Comparison of ENCODE assay signal across 23 cellular contexts in the genomic region with DNA sequence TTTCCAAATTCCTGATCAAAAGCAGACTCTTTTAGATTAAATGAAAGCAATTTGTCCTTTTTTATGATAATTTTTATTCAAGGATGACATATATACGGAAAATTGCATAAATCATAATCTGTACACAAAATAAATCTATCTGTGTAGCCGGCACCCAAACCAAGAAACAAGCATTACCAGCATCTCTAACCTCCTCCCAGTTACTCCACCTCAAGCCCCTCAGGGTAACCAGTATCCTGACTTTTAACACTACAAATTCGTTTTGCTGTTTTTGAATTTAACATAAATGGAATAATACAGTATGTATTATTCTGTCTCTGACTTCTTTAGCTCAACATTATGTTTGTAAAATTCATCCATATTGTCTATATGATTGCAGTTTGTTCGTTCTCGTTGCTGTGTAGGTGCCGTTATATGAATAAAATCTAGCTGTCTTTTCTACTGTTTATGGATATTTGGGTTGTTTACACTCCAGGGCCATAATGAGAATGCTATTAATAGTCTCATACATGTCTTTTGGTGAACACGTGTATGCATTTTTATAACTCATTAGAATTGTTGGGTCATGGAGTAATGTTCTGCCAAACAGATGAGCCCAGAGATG. TPM values are rescaled to one million over a fixed set of nuclear protein-coding genes. Genes with fewer than 3 reads are reported as not detected.
DNase-seq lines count a peak whose midpoint lies in the region; ATAC-seq, FAIRE-seq and TF ChIP-seq lines count a peak whose summit lies in the region.
"Had no signal": no experiment of that assay in that cellular context is flagged by ENCODE, and none has a peak within 500 bp of the region (broad histone marks: within the 10 kb centered on the region; RNA-seq: fewer than 3 reads in every experiment).

No MANE protein-coding gene starts in this region.

- no peak overlapping the region for H3K4me3 ChIP-seq in K562
- H3K4me3 ChIP-seq in naive thymus-derived CD4-positive, alpha-beta T cell (ENCODE audit: low read length): no peak overlapping the region

- DNase-seq in natural killer cell treated with Interleukin-12 subunit alpha and Interleukin-12 subunit beta and Interleukin-15 and Interleukin-18, amount 100 ng/mL, for 72 hours (ENCODE audit: low spot score): no peak
- DNase-seq in natural killer cell: no peak
- no peak for DNase-seq in K562 (ENCODE audit: extremely low read depth in 1 of 4, low spot score in 3 of 4)
- DNase-seq in naive thymus-derived CD4-positive, alpha-beta T cell: no peak
- DNase-seq in stimulated activated naive B cell treated with anti-CD40 and anti-IgM and Interleukin-4, amounts not matched to agents 10 μg/mL and 1 μg/mL and 100 μg/mL, for 72 hours: no peak
- DNase-seq: BE2C; CD8-positive, alpha-beta T cell; NCI-H1105; NCI-H146; NCI-H2029; NCI-H2227 treated with DMSO at 0.1 percent for 48 hours; NCI-H510A; PC-9; RPMI8226; SHP77 had no signal

- no peak overlapping the region for H3K27ac Mint-ChIP-seq in natural killer cell treated with Interleukin-12 subunit alpha and Interleukin-12 subunit beta and Interleukin-15 and Interleukin-18, amount 100 ng/mL, for 72 hours
- peak overlapping the region in 1 of 2 donors; percentile 80 for H3K27ac Mint-ChIP-seq in natural killer cell
- peak overlapping the region in 5 of 9 donors; percentile 7 to 84 (median 62) for H3K27ac Mint-ChIP-seq in naive thymus-derived CD4-positive, alpha-beta T cell
- peak overlapping the region; percentile 56 for H3K27ac Mint-ChIP-seq in stimulated activated naive B cell treated with anti-CD40 and anti-IgM and Interleukin-4, amounts not matched to agents 10 μg/mL and 1 μg/mL and 100 μg/mL, for 72 hours
- H3K27ac Mint-ChIP-seq: CD8-positive, alpha-beta T cell had no signal

- H3K4me1 Mint-ChIP-seq in natural killer cell treated with Interleukin-12 subunit alpha and Interleukin-12 subunit beta and Interleukin-15 and Interleukin-18, amount 100 ng/mL, for 72 hours (ENCODE audit: low read depth in 2 of 2): peaks cover 7 to 10% of the 10 kb centered on the region in 2 donors
- peaks cover 8 to 10% of the 10 kb centered on the region in 2 donors for H3K4me1 Mint-ChIP-seq in natural killer cell
- H3K4me1 Mint-ChIP-seq in naive thymus-derived CD4-positive, alpha-beta T cell: peaks cover 7 to 20% (median 14%) of the 10 kb centered on the region in 7 donors
- peaks cover 9 to 14% of the 10 kb centered on the region in 2 donors for H3K4me1 Mint-ChIP-seq in stimulated activated naive B cell treated with anti-CD40 and anti-IgM and Interleukin-4, amounts not matched to agents 10 μg/mL and 1 μg/mL and 100 μg/mL, for 72 hours

- no peak overlapping the region for H2AFZ ChIP-seq in K562 (ENCODE audit: low read depth, low read length)

- no peak for TF ChIP-seq RAD21 in K562 (CRISPR knock-in tag; conservative IDR thresholded peaks at IDR 0.05 in 1 of 2, IDR thresholded peaks at IDR 0.05 in 1 of 2)

- POLR2A ChIA-PET in K562 (lab: Yijun Ruan, JAX): no interaction called here
- POLR2A ChIA-PET in naive thymus-derived CD4-positive, alpha-beta T cell (lab: Charles Lee): no interaction called here

- H3K27ac ChIP-seq in K562 (ENCODE audit: extremely low read depth, low read depth, low read length): no peak overlapping the region
- no peak overlapping the region for H3K27ac ChIP-seq in naive thymus-derived CD4-positive, alpha-beta T cell (ENCODE audit: low read depth, low read length)
- H3K27ac ChIP-seq: KMS-11, PC-9 had no signal

- H3K27me3 ChIP-seq in K562 (ENCODE audit: control insufficient read depth in 2 of 2, insufficient read depth in 2 of 2, low read length in 2 of 2): peaks cover 10 to 20% of the 10 kb centered on the region in 2 experiments; a peak in 4 of 5 replicates
- peaks cover 22% of the 10 kb centered on the region in 2 donors for H3K27me3 ChIP-seq in naive thymus-derived CD4-positive, alpha-beta T cell (ENCODE audit: control insufficient read depth in 2 of 2, insufficient read depth in 2 of 2, low read length in 2 of 2)

- no peak overlapping the region for H3K9ac ChIP-seq in K562 (ENCODE audit: insufficient read depth in 1 of 2, low read depth in 2 of 2, low read length in 2 of 2)
- H3K9ac ChIP-seq: KMS-11 had no signal

- peak overlapping the region; percentile 5 for H3K4me3 Mint-ChIP-seq in natural killer cell treated with Interleukin-12 subunit alpha and Interleukin-12 subunit beta and Interleukin-15 and Interleukin-18, amount 100 ng/mL, for 72 hours
- H3K4me3 Mint-ChIP-seq in natural killer cell: no peak overlapping the region
- peak overlapping the region in 5 of 10 donors; percentile 34 to 85 (median 54) for H3K4me3 Mint-ChIP-seq in naive thymus-derived CD4-positive, alpha-beta T cell
- no peak overlapping the region for H3K4me3 Mint-ChIP-seq in stimulated activated naive B cell treated with anti-CD40 and anti-IgM and Interleukin-4, amounts not matched to agents 10 μg/mL and 1 μg/mL and 100 μg/mL, for 72 hours
- H3K4me3 Mint-ChIP-seq: CD8-positive, alpha-beta T cell had no signal

- no peak overlapping the region for H3K4me2 ChIP-seq in K562 (ENCODE audit: insufficient read depth, low read length)
- H3K4me2 ChIP-seq: KMS-11 had no signal

- no peak for TF ChIP-seq POLR2A in K562 (conservative IDR thresholded peaks at IDR 0.05)

- H3K4me1 ChIP-seq in K562 (replicated peaks in 1 of 2; ENCODE audit: control insufficient read depth in 2 of 2, insufficient read depth in 2 of 2, low read length in 2 of 2): peaks cover 0 to 5% of the 10 kb centered on the region in 2 experiments; a peak in 2 of 5 replicates
- H3K4me1 ChIP-seq in naive thymus-derived CD4-positive, alpha-beta T cell (ENCODE audit: control insufficient read depth in 2 of 2, insufficient read depth in 2 of 2, low read length in 2 of 2): no peaks in the 10 kb centered on the region
- H3K4me1 ChIP-seq: BE2C had no signal

- no peaks in the 10 kb centered on the region for H3K36me3 ChIP-seq in K562 (ENCODE audit: control insufficient read depth, insufficient read depth, low read length)
- H3K36me3 ChIP-seq in naive thymus-derived CD4-positive, alpha-beta T cell (ENCODE audit: control insufficient read depth in 2 of 3, insufficient read depth in 3 of 3, low read length in 3 of 3): no peaks in the 10 kb centered on the region
- H3K36me3 ChIP-seq: BE2C had no signal

- TF ChIP-seq CTCF in natural killer cell (IDR thresholded peaks at IDR 0.05) (no peak), K562 (IDR thresholded peaks at IDR 0.05 in 2 of 3, conservative IDR thresholded peaks at IDR 0.05 in 1 of 3; ENCODE audit: insufficient read depth in 2 of 3, low read depth in 1 of 3, low read length in 3 of 3) (no peak)

- no peaks in the 10 kb centered on the region for H3K79me2 ChIP-seq in K562 (ENCODE audit: control insufficient read depth, insufficient read depth, low read length)

- in situ Hi-C loops in K562 (cut with MboI): no loop called here

- intact Hi-C loops in natural killer cell (cut with micrococcal nuclease): no loop called here
- intact Hi-C loops in K562 (cut with micrococcal nuclease): no loop called here
- intact Hi-C loops in naive thymus-derived CD4-positive, alpha-beta T cell (cut with micrococcal nuclease): no loop called here

- no peaks in the 10 kb centered on the region for H3K36me3 Mint-ChIP-seq in natural killer cell treated with Interleukin-12 subunit alpha and Interleukin-12 subunit beta and Interleukin-15 and Interleukin-18, amount 100 ng/mL, for 72 hours
- H3K36me3 Mint-ChIP-seq in natural killer cell: no peaks in the 10 kb centered on the region
- no peaks in the 10 kb centered on the region for H3K36me3 Mint-ChIP-seq in naive thymus-derived CD4-positive, alpha-beta T cell
- no peaks in the 10 kb centered on the region for H3K36me3 Mint-ChIP-seq in stimulated activated naive B cell treated with anti-CD40 and anti-IgM and Interleukin-4, amounts not matched to agents 10 μg/mL and 1 μg/mL and 100 μg/mL, for 72 hours
- H3K36me3 Mint-ChIP-seq: CD8-positive, alpha-beta T cell had no signal

- WGBS in K562 (ENCODE audit: insufficient coverage, low coverage, missing lambda C conversion rate): 2% methylated on average over 7 of the region's 7 CpGs

- CTCF ChIA-PET in K562 (lab: Yijun Ruan, JAX; ENCODE audit: low intra/inter-chr PET ratio): no interaction called here
- CTCF ChIA-PET in naive thymus-derived CD4-positive, alpha-beta T cell (lab: Charles Lee): interaction anchor here (0.6 kb wide), 1 partner anchor 1961 kb away, joined by 6 read pairs; no protein-coding TSS in a partner anchor

- ATAC-seq in natural killer cell treated with Interleukin-12 subunit alpha and Interleukin-12 subunit beta and Interleukin-15 and Interleukin-18, amount 100 ng/mL, for 72 hours: no peak
- ATAC-seq in natural killer cell (no peak), K562 (no peak), HG03521 (IDR thresholded peaks at IDR 0.05; ENCODE audit: unreplicated experiment) (no peak), HG03442 (IDR thresholded peaks at IDR 0.05; ENCODE audit: unreplicated experiment) (no peak), HG03432 (IDR thresholded peaks at IDR 0.05; ENCODE audit: unreplicated experiment) (no peak)
- no peak for ATAC-seq in naive thymus-derived CD4-positive, alpha-beta T cell
- no peak for ATAC-seq in stimulated activated naive B cell treated with anti-CD40 and anti-IgM and Interleukin-4, amounts not matched to agents 10 μg/mL and 1 μg/mL and 100 μg/mL, for 72 hours (replicated peaks)

- no peaks in the 10 kb centered on the region for H3K9me3 ChIP-seq in K562 (replicated peaks; ENCODE audit: control insufficient read depth, insufficient read depth, low read depth, low read length)
- H3K9me3 ChIP-seq in naive thymus-derived CD4-positive, alpha-beta T cell (ENCODE audit: control insufficient read depth in 2 of 3, low read length in 3 of 3): no peaks in the 10 kb centered on the region
- H3K9me3 ChIP-seq: BE2C had no signal

- no peak for FAIRE-seq in K562 (lab: Jason Lieb, UNC)
- FAIRE-seq: GM19239, H1 had no signal

- peaks cover 33 to 57% of the 10 kb centered on the region in 2 donors for H3K27me3 Mint-ChIP-seq in natural killer cell treated with Interleukin-12 subunit alpha and Interleukin-12 subunit beta and Interleukin-15 and Interleukin-18, amount 100 ng/mL, for 72 hours
- H3K27me3 Mint-ChIP-seq in natural killer cell (ENCODE audit: low read depth in 2 of 2): peaks cover 40 to 66% of the 10 kb centered on the region in 2 donors
- peaks cover 48 to 63% (median 52%) of the 10 kb centered on the region in 5 donors for H3K27me3 Mint-ChIP-seq in naive thymus-derived CD4-positive, alpha-beta T cell
- H3K27me3 Mint-ChIP-seq in stimulated activated naive B cell treated with anti-CD40 and anti-IgM and Interleukin-4, amounts not matched to agents 10 μg/mL and 1 μg/mL and 100 μg/mL, for 72 hours: peaks cover 43 to 48% of the 10 kb centered on the region in 2 donors

- no peak for TF ChIP-seq EP300 in K562 (IDR thresholded peaks at IDR 0.05; ENCODE audit: low read length)

- no TSS peak for BruUV-seq in K562 (replicated peaks; lab: Mats Ljungman, UMichigan)

- no peaks in the 10 kb centered on the region for H3K9me3 Mint-ChIP-seq in natural killer cell treated with Interleukin-12 subunit alpha and Interleukin-12 subunit beta and Interleukin-15 and Interleukin-18, amount 100 ng/mL, for 72 hours
- H3K9me3 Mint-ChIP-seq in natural killer cell: no peaks in the 10 kb centered on the region
- H3K9me3 Mint-ChIP-seq in naive thymus-derived CD4-positive, alpha-beta T cell: no peaks in the 10 kb centered on the region
- no peaks in the 10 kb centered on the region for H3K9me3 Mint-ChIP-seq in stimulated activated naive B cell treated with anti-CD40 and anti-IgM and Interleukin-4, amounts not matched to agents 10 μg/mL and 1 μg/mL and 100 μg/mL, for 72 hours
- H3K9me3 Mint-ChIP-seq: CD8-positive, alpha-beta T cell had no signal

- H4K20me1 ChIP-seq in K562 (replicated peaks; ENCODE audit: control insufficient read depth, insufficient read depth, low read length): no peaks in the 10 kb centered on the region

- H3K9me1 ChIP-seq in K562 (ENCODE audit: control insufficient read depth, insufficient read depth, low read length): no peaks in the 10 kb centered on the region

RNA-seq across cellular contexts. Expression of a gene that starts 1.0 kb away (rescaled TPM):
- not detected for total RNA-seq in natural killer cell treated with Interleukin-12 subunit alpha and Interleukin-12 subunit beta and Interleukin-15 and Interleukin-18, amount 100 ng/mL, for 72 hours
- not detected for total RNA-seq in natural killer cell
- not detected in 2 replicates for total RNA-seq in K562 (2011; cell fraction: chromatin; rRNA removed; ENCODE audit: low replicate concordance)
- total RNA-seq in K562 (2011; cell fraction: nucleolus; rRNA removed): not detected in 2 replicates
- total RNA-seq in K562 (2011; cell fraction: nucleoplasm; rRNA removed): not detected in 2 replicates
- not detected in 2 replicates for total RNA-seq in K562 (2014; rRNA removed)
- not detected in 2 replicates for total RNA-seq in K562 (2014; rRNA removed; fragmentation: Illumina TruSeq; extraction: Trizol)
- not detected in 2 replicates for total RNA-seq in K562 (2015; rRNA removed; fragmentation: Illumina TruSeq; extraction: Trizol)
- total RNA-seq in K562 (2021): not detected in 2 replicates
- polyA plus RNA-seq in K562 (2011; rRNA removed): not detected in 2 replicates
- polyA plus RNA-seq in K562 (2011; cell fraction: cytosol; rRNA removed): not detected in 2 replicates
- not detected in 2 replicates for polyA plus RNA-seq in K562 (2011; cell fraction: nucleus; rRNA removed)
- not detected in 2 replicates for polyA plus RNA-seq in K562 (2012)
- polyA plus RNA-seq in K562 (2014; fragmentation: Illumina TruSeq; extraction: Trizol): not detected in 2 replicates
- polyA plus RNA-seq in K562 (2014; fragmentation: Nextera tagmentation; extraction: Ambion mirVana): under 1 TPM in 1 of 2 experiments, not detected in 1; 0.06 TPM
- not detected in 2 replicates for polyA plus RNA-seq in K562 (2014; rRNA removed)
- polyA minus RNA-seq in K562 (2011; rRNA and poly(A)+ RNA removed): 0.06 TPM in 1 of 2 replicates, not detected in the other
- not detected in 2 replicates for polyA minus RNA-seq in K562 (2011; cell fraction: cytosol; rRNA and poly(A)+ RNA removed)
- not detected in 2 replicates for polyA minus RNA-seq in K562 (2011; cell fraction: nucleus; rRNA and poly(A)+ RNA removed)
- not detected for total RNA-seq in naive thymus-derived CD4-positive, alpha-beta T cell
- polyA plus RNA-seq in naive thymus-derived CD4-positive, alpha-beta T cell: not detected
- total RNA-seq: A172; CD8-positive, alpha-beta T cell; H1; HT1080 had no signal
- polyA plus RNA-seq: H1 had no signal

RNA-seq across cellular contexts. Expression of a gene that starts 54.5 kb away (rescaled TPM):
- under 1 TPM; 0.42 to 0.55 TPM for total RNA-seq in natural killer cell treated with Interleukin-12 subunit alpha and Interleukin-12 subunit beta and Interleukin-15 and Interleukin-18, amount 100 ng/mL, for 72 hours
- total RNA-seq in natural killer cell (under 1 TPM; 0.40 to 0.72 (median 0.43) TPM), K562 (2014; rRNA removed) (not detected in 2 replicates), K562 (2014; rRNA removed; fragmentation: Illumina TruSeq; extraction: Trizol) (not detected in 2 replicates), K562 (2015; rRNA removed; fragmentation: Illumina TruSeq; extraction: Trizol) (not detected in 2 replicates), K562 (2021) (not detected in 2 replicates)
- total RNA-seq in K562 (2011; cell fraction: chromatin; rRNA removed; ENCODE audit: low replicate concordance): not detected in 2 replicates
- total RNA-seq in K562 (2011; cell fraction: nucleolus; rRNA removed): not detected in 2 replicates
- not detected in 2 replicates for total RNA-seq in K562 (2011; cell fraction: nucleoplasm; rRNA removed)
- polyA plus RNA-seq in K562 (2011; rRNA removed) (not detected in 2 replicates), K562 (2014; fragmentation: Illumina TruSeq; extraction: Trizol) (not detected in 2 replicates), K562 (2014; fragmentation: Nextera tagmentation; extraction: Ambion mirVana) (not detected), K562 (2014; rRNA removed) (not detected in 2 replicates)
- not detected in 2 replicates for polyA plus RNA-seq in K562 (2011; cell fraction: cytosol; rRNA removed)
- not detected in 2 replicates for polyA plus RNA-seq in K562 (2011; cell fraction: nucleus; rRNA removed)
- not detected in 2 replicates for polyA plus RNA-seq in K562 (2012)
- polyA minus RNA-seq in K562 (2011; rRNA and poly(A)+ RNA removed): not detected in 2 replicates
- polyA minus RNA-seq in K562 (2011; cell fraction: cytosol; rRNA and poly(A)+ RNA removed): not detected in 2 replicates
- polyA minus RNA-seq in K562 (2011; cell fraction: nucleus; rRNA and poly(A)+ RNA removed): not detected in 2 replicates
- total RNA-seq in naive thymus-derived CD4-positive, alpha-beta T cell: 1 to 10 TPM in 1 of 5 experiments, under 1 TPM in 4; 0.30 to 7.4 (median 0.66) TPM
- polyA plus RNA-seq in naive thymus-derived CD4-positive, alpha-beta T cell: under 1 TPM; 0.27 to 0.38 TPM
- total RNA-seq: A172, HT1080, PC-9 had no signal

Comparison
In these comparisons a context has a peak if more than half of its experiments do, and no peak if none do; other contexts are left out.
1. H3K27ac Mint-ChIP-seq: peak in naive thymus-derived CD4-positive, alpha-beta T cell (5 of 9) and stimulated activated naive B cell treated with anti-CD40 and anti-IgM and Interleukin-4, amounts not matched to agents 10 μg/mL and 1 μg/mL and 100 μg/mL, for 72 hours (single experiment); none in natural killer cell treated with Interleukin-12 subunit alpha and Interleukin-12 subunit beta and Interleukin-15 and Interleukin-18, amount 100 ng/mL, for 72 hours (0 of 2).